20 cellular contexts compared by ENCODE assay signal in the genomic region with DNA sequence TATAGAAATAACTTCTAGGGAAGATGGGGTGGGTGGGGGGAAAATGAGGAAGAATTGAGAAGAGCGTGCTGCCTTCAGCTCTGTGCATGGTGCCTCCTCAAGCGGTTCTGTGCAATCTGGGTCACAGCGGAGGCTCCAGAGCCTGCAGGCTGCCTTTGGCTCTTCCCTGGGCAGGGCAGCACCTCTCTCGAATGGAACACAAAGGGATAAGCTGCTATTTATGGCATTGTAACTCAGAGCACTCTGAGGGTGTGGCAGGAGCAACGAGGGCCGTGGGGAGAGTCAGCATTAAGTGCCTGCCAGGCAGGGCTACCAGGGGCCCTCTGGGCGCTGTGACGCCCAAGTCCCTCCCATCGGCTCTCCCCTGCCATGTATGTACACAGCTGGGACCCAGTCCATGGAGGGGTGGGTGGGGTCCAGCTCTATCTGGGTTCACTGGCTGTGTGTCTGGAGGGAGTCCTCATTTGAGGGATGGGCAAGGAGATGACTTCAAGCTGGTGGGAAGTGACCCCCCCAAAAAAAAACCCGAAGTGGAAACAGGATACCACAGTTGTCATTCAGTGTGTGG. TPM values are rescaled to one million over a fixed set of nuclear protein-coding genes. Genes with fewer than 3 reads are reported as not detected.
"Had no signal": no experiment of that assay in that cellular context is flagged by ENCODE, and none has a peak within 500 bp of the region (broad histone marks: within the 10 kb centered on the region; RNA-seq: fewer than 3 reads in every experiment).

No MANE protein-coding gene starts in this region.

- H3K27ac ChIP-seq: body of pancreas, cardiac muscle cell, foreskin keratinocyte, hepatocyte, suprapubic skin, transverse colon, vagina had no signal

- ATAC-seq: body of pancreas; foreskin keratinocyte; naive thymus-derived CD8-positive, alpha-beta T cell; sciatic nerve; stimulated activated effector memory CD8-positive, alpha-beta T cell treated with anti-CD3 and anti-CD28 coated beads, Interleukin-12 subunit alpha, Interleukin-12 subunit beta, amount 100 ng/mL, for 72 hours; stimulated activated naive CD8-positive, alpha-beta T cell treated with anti-CD3 and anti-CD28 coated beads, Interleukin-15, amount 100 ng/mL, for 72 hours had no signal

- H3K4me3 ChIP-seq: body of pancreas, cardiac muscle cell, hepatocyte, suprapubic skin, transverse colon, vagina had no signal

- DNase-seq: activated CD4-positive, alpha-beta T cell treated with anti-CD3 and anti-CD28 coated beads for 1 hour; activated CD4-positive, alpha-beta T cell treated with anti-CD3 and anti-CD28 coated beads, Interleukin-2, amount 50 U/mL, for 1 hour; activated gamma-delta T cell treated with Interleukin-2 at 50 U/mL for 16 hours; activated T-cell treated with anti-CD3 and anti-CD28 coated beads, Interleukin-2, amount 50 U/mL, for 1 hour; anterior cingulate cortex; body of pancreas; effector memory CD4-positive, alpha-beta T cell; foreskin keratinocyte; mesendoderm; naive thymus-derived CD8-positive, alpha-beta T cell; small intestine; stimulated activated CD4-positive, alpha-beta T cell treated with anti-CD3 and anti-CD28 coated beads, Interleukin-2, amount 100 ng/mL, for 24 hours; stimulated activated naive CD8-positive, alpha-beta T cell treated with anti-CD3 and anti-CD28 coated beads, Interleukin-15, amount 100 ng/mL, for 72 hours; transverse colon had no signal

RNA-seq across cellular contexts. Expression of gene OAS1, which starts 44.1 kb away (rescaled TPM):
- total RNA-seq: cardiac muscle cell had no signal
